Comparison of ENCODE assay signal across 23 cellular contexts in genomic region chrX:45138525-45138924, GRCh38.
A peak's percentile ranks its signal among the peaks of the same experiment; 100 is the strongest.
DNase-seq lines count a peak whose midpoint lies in the region; ATAC-seq, FAIRE-seq and TF ChIP-seq lines count a peak whose summit lies in the region.
"Had no signal": no experiment of that assay in that cellular context is flagged by ENCODE, and none has a peak within 500 bp of the region (broad histone marks: within the 10 kb centered on the region; RNA-seq: fewer than 3 reads in every experiment).

No MANE protein-coding gene starts in this region.

- H3K4me1 Mint-ChIP-seq in activated CD8-positive, alpha-beta memory T cell treated with anti-CD3 and anti-CD28 coated beads, Interleukin-2, amount 10 ng/mL, durations not matched to agents 7 days and 5 days = no peaks in the 10 kb centered on the region
- no peaks in the 10 kb centered on the region for H3K4me1 Mint-ChIP-seq in CD8-positive, alpha-beta T cell (ENCODE audit: low read depth)
- H3K4me1 Mint-ChIP-seq in astrocyte (ENCODE audit: low read depth, unreplicated experiment) = no peaks in the 10 kb centered on the region
- H3K4me1 Mint-ChIP-seq in memory B cell = peaks cover 2% of the 10 kb centered on the region
- H3K4me1 Mint-ChIP-seq: CD4-positive, CD25-positive, alpha-beta regulatory T cell; H9 had no signal

- FAIRE-seq in astrocyte (lab: Jason Lieb, UNC) = peak; percentile 76
- FAIRE-seq: GM12878 had no signal

- CTCF ChIA-PET in activated CD8-positive, alpha-beta memory T cell treated with anti-CD3 and anti-CD28 coated beads, Interleukin-2, amount 10 ng/mL, durations not matched to agents 7 days and 5 days (lab: Charles Lee) = interaction anchor here (1.2 kb wide), 1 partner anchor 28 kb away, joined by 3 read pairs; no protein-coding TSS in a partner anchor
- CTCF ChIA-PET in CD8-positive, alpha-beta T cell (lab: Charles Lee) = no interaction called here

- TF ChIP-seq POLR2A in stomach (IDR thresholded peaks at IDR 0.05) = no peak

- H3K4me1 ChIP-seq in CD8-positive, alpha-beta T cell (ENCODE audit: insufficient read depth, low read length) = no peaks in the 10 kb centered on the region
- no peaks in the 10 kb centered on the region for H3K4me1 ChIP-seq in astrocyte (ENCODE audit: insufficient read depth, low read length)
- H3K4me1 ChIP-seq in colonic mucosa = no peaks in the 10 kb centered on the region
- H3K4me1 ChIP-seq in stomach = no peaks in the 10 kb centered on the region
- H3K4me1 ChIP-seq: BE2C had no signal

- no peaks in the 10 kb centered on the region for H3K27me3 Mint-ChIP-seq in activated CD8-positive, alpha-beta memory T cell treated with anti-CD3 and anti-CD28 coated beads, Interleukin-2, amount 10 ng/mL, durations not matched to agents 7 days and 5 days
- H3K27me3 Mint-ChIP-seq in CD8-positive, alpha-beta T cell (ENCODE audit: low read depth) = no peaks in the 10 kb centered on the region
- H3K27me3 Mint-ChIP-seq in astrocyte (ENCODE audit: low read depth, unreplicated experiment) (no peaks in the 10 kb centered on the region), memory B cell (peaks cover 2% of the 10 kb centered on the region)
- H3K27me3 Mint-ChIP-seq: CD4-positive, CD25-positive, alpha-beta regulatory T cell had no signal

- peak; percentile 27 for ATAC-seq in activated CD8-positive, alpha-beta memory T cell treated with anti-CD3 and anti-CD28 coated beads, Interleukin-2, amount 10 ng/mL, durations not matched to agents 7 days and 5 days
- no peak for ATAC-seq in CD8-positive, alpha-beta T cell
- peak; percentile 24 for ATAC-seq in memory B cell (ENCODE audit: low read depth)
- ATAC-seq: GM12878 had no signal

- no peak overlapping the region for H3K27ac ChIP-seq in CD8-positive, alpha-beta T cell (ENCODE audit: low read depth, low read length)
- H3K27ac ChIP-seq in astrocyte (ENCODE audit: low read depth, low read length) (no peak overlapping the region), colonic mucosa (no peak overlapping the region), stomach (no peak overlapping the region)
- H3K27ac ChIP-seq: GM23248, PC-9 had no signal

- no peaks in the 10 kb centered on the region for H3K27me3 ChIP-seq in CD8-positive, alpha-beta T cell (ENCODE audit: insufficient read depth, low read length)
- H3K27me3 ChIP-seq in astrocyte (ENCODE audit: insufficient read depth, low read length) = no peaks in the 10 kb centered on the region
- no peaks in the 10 kb centered on the region for H3K27me3 ChIP-seq in colonic mucosa
- H3K27me3 ChIP-seq in stomach = no peaks in the 10 kb centered on the region
- H3K27me3 ChIP-seq: BE2C, MG63 had no signal

- H3K4me3 ChIP-seq in CD8-positive, alpha-beta T cell (ENCODE audit: low read depth, low read length) = no peak overlapping the region
- H3K4me3 ChIP-seq in astrocyte (ENCODE audit: insufficient read depth, low read depth, low read length) = no peak overlapping the region
- no peak overlapping the region for H3K4me3 ChIP-seq in colonic mucosa
- no peak overlapping the region for H3K4me3 ChIP-seq in stomach
- H3K4me3 ChIP-seq: GM12878, GM23248, MG63, PC-9 had no signal

- H3K79me2 ChIP-seq in astrocyte (ENCODE audit: insufficient read depth, low read length) = no peaks in the 10 kb centered on the region

- H3K36me3 ChIP-seq in CD8-positive, alpha-beta T cell (ENCODE audit: insufficient read depth, low read length) = no peaks in the 10 kb centered on the region
- H3K36me3 ChIP-seq in astrocyte (ENCODE audit: insufficient read depth, low read length) (no peaks in the 10 kb centered on the region), colonic mucosa (no peaks in the 10 kb centered on the region), stomach (no peaks in the 10 kb centered on the region)
- H3K36me3 ChIP-seq: BE2C, MG63 had no signal

- POLR2A ChIA-PET in CD8-positive, alpha-beta T cell (lab: Charles Lee) = no interaction called here

- no peak overlapping the region for H3K27ac Mint-ChIP-seq in activated CD8-positive, alpha-beta memory T cell treated with anti-CD3 and anti-CD28 coated beads, Interleukin-2, amount 10 ng/mL, durations not matched to agents 7 days and 5 days
- H3K27ac Mint-ChIP-seq in CD8-positive, alpha-beta T cell = peak overlapping the region; percentile 13
- H3K27ac Mint-ChIP-seq in astrocyte (ENCODE audit: unreplicated experiment) (no peak overlapping the region), memory B cell (no peak overlapping the region)
- H3K27ac Mint-ChIP-seq: CD4-positive, CD25-positive, alpha-beta regulatory T cell; H9 had no signal

- TF ChIP-seq EP300 in stomach (IDR thresholded peaks at IDR 0.05) = no peak

- H3K9ac ChIP-seq in astrocyte (ENCODE audit: low read length) (no peak overlapping the region), colonic mucosa (ENCODE audit: low read depth in 2 of 2, low read length in 2 of 2) (no peak overlapping the region)
- H3K9ac ChIP-seq: GM23248 had no signal

- no peak for TF ChIP-seq CTCF in CD8-positive, alpha-beta T cell (IDR thresholded peaks at IDR 0.05)
- TF ChIP-seq CTCF in astrocyte (IDR thresholded peaks at IDR 0.05; ENCODE audit: insufficient read depth, low read depth, low read length) (no peak), colonic mucosa (IDR thresholded peaks at IDR 0.05) (no peak), stomach (IDR thresholded peaks at IDR 0.05) (no peak)

- H4K20me1 ChIP-seq in astrocyte (ENCODE audit: insufficient read depth, low read length) = no peaks in the 10 kb centered on the region

- no peaks in the 10 kb centered on the region for H3K9me3 ChIP-seq in CD8-positive, alpha-beta T cell (ENCODE audit: low read length)
- no peaks in the 10 kb centered on the region for H3K9me3 ChIP-seq in astrocyte (ENCODE audit: insufficient read depth, low read depth, low read length)
- H3K9me3 ChIP-seq in colonic mucosa = no peaks in the 10 kb centered on the region
- peaks cover 0 to under 1% (median 0%) of the 10 kb centered on the region in 4 donors for H3K9me3 ChIP-seq in stomach
- H3K9me3 ChIP-seq: BE2C, MG63 had no signal

- no peak overlapping the region for H2AFZ ChIP-seq in astrocyte (ENCODE audit: low read depth, low read length)
- H2AFZ ChIP-seq: GM23248, PC-9 had no signal

- WGBS in stomach, 5 donors = 91 to 95% (median 93%) methylated on average over 4 of the region's 4 CpGs

- H3K4me3 Mint-ChIP-seq in activated CD8-positive, alpha-beta memory T cell treated with anti-CD3 and anti-CD28 coated beads, Interleukin-2, amount 10 ng/mL, durations not matched to agents 7 days and 5 days = no peak overlapping the region
- H3K4me3 Mint-ChIP-seq in CD8-positive, alpha-beta T cell = no peak overlapping the region
- H3K4me3 Mint-ChIP-seq in astrocyte (ENCODE audit: unreplicated experiment) (no peak overlapping the region), memory B cell (no peak overlapping the region)
- H3K4me3 Mint-ChIP-seq: CD4-positive, CD25-positive, alpha-beta regulatory T cell; H9 had no signal

- intact Hi-C loops in CD8-positive, alpha-beta T cell (cut with DNase I, micrococcal nuclease) = no loop called here
- intact Hi-C loops in colonic mucosa (cut with DNase I) = no loop called here
- intact Hi-C loops in stomach (cut with DNase I; ENCODE audit: low total_unique reads) = no loop called here

- H3K4me2 ChIP-seq in astrocyte (ENCODE audit: low read length) = no peak overlapping the region
- H3K4me2 ChIP-seq: PC-9 had no signal

- no peak for DNase-seq in activated CD8-positive, alpha-beta memory T cell treated with anti-CD3 and anti-CD28 coated beads, Interleukin-2, amount 10 ng/mL, durations not matched to agents 7 days and 5 days
- no peak for DNase-seq in activated CD8-positive, alpha-beta memory T cell treated with anti-CD3 and anti-CD28 coated beads for 24 hours
- DNase-seq in CD8-positive, alpha-beta T cell = no peak
- no peak for DNase-seq in astrocyte (ENCODE audit: low read depth)
- no peak for DNase-seq in memory B cell (ENCODE audit: low spot score in 2 of 2)
- no peak for DNase-seq in colonic mucosa
- no peak for DNase-seq in stomach
- no peak for DNase-seq in NCI-H2081 treated with DMSO at 0.1 percent for 48 hours (lab: John Stamatoyannopoulos, UW)
- DNase-seq: BE2C, DND-41, GM23248, H9, MG63, NCI-H1092, NCI-H1436, NCI-H187 treated with DMSO at 0.1 percent for 48 hours, NCI-H2227 treated with DMSO at 0.1 percent for 48 hours, NCI-H510A, PC-9, RPMI8226, SHP77 had no signal

- H3K36me3 Mint-ChIP-seq in activated CD8-positive, alpha-beta memory T cell treated with anti-CD3 and anti-CD28 coated beads, Interleukin-2, amount 10 ng/mL, durations not matched to agents 7 days and 5 days = no peaks in the 10 kb centered on the region
- H3K36me3 Mint-ChIP-seq in CD8-positive, alpha-beta T cell = no peaks in the 10 kb centered on the region
- H3K36me3 Mint-ChIP-seq in astrocyte (ENCODE audit: low read depth, unreplicated experiment) (no peaks in the 10 kb centered on the region), memory B cell (no peaks in the 10 kb centered on the region)
- H3K36me3 Mint-ChIP-seq: CD4-positive, CD25-positive, alpha-beta regulatory T cell had no signal

- no peaks in the 10 kb centered on the region for H3K9me3 Mint-ChIP-seq in activated CD8-positive, alpha-beta memory T cell treated with anti-CD3 and anti-CD28 coated beads, Interleukin-2, amount 10 ng/mL, durations not matched to agents 7 days and 5 days (ENCODE audit: low read depth)
- H3K9me3 Mint-ChIP-seq in CD8-positive, alpha-beta T cell = no peaks in the 10 kb centered on the region
- H3K9me3 Mint-ChIP-seq in astrocyte (ENCODE audit: unreplicated experiment) (no peaks in the 10 kb centered on the region), memory B cell (peaks cover 3% of the 10 kb centered on the region)
